ENCODE assay signal across 8 cellular contexts in genomic region chr10:13399752-13400151, GRCh38.
"Had no signal": no experiment of that assay in that cellular context is flagged by ENCODE, and none has a peak within 500 bp of the region (broad histone marks: within the 10 kb centered on the region; RNA-seq: fewer than 3 reads in every experiment).

No MANE protein-coding gene starts in this region.

- H3K4me2 ChIP-seq: KMS-11 had no signal

- H3K4me3 ChIP-seq: GM23248 had no signal

- H2AFZ ChIP-seq: GM23248 had no signal

- DNase-seq: GM23248, GOT3, H9, HCEC 1CT had no signal

- FAIRE-seq: H54, HepG2 had no signal

- H3K9ac ChIP-seq: GM23248, KMS-11 had no signal

- H3K27ac ChIP-seq: GM23248, HL-60, KMS-11 had no signal
